ENCODE assay signal across 8 cellular contexts in genomic region chr12:75389706-75390105, GRCh38. TPM values are rescaled to one million over a fixed set of nuclear protein-coding genes. Genes with fewer than 3 reads are reported as not detected.
DNase-seq lines count a peak whose midpoint lies in the region; ATAC-seq, FAIRE-seq and TF ChIP-seq lines count a peak whose summit lies in the region.

No MANE protein-coding gene starts in this region.

- in situ Hi-C loops in GM23248 (cut with MboI) (loop anchor here (10.0 kb wide), 1 partner anchor 95 kb away; the partner anchor contains the start of gene GLIPR1), HepG2 (cut with HindIII; ENCODE audit: extremely low pct_ligation_motif_present, low pct_unique_long_range_greater_than_20kb) (no loop called here)

- 0% methylated on average over 1 of the region's 1 CpG for WGBS in GM23248 (ENCODE audit: low coverage in 1 of 2, low lambda C conversion rate in 2 of 2, missing lambda C conversion rate in 2 of 2), 2 experiments
- WGBS in smooth muscle cell (ENCODE audit: low lambda C conversion rate) = 69% methylated on average over 1 of the region's 1 CpG
- 0% methylated on average over 1 of the region's 1 CpG for WGBS in HepG2 (ENCODE audit: low lambda C conversion rate)

- H4K20me1 ChIP-seq in GM23248 (ENCODE audit: insufficient read depth) (no peaks in the 10 kb centered on the region), smooth muscle cell (ENCODE audit: low read depth) (no peaks in the 10 kb centered on the region), HepG2 (ENCODE audit: insufficient read depth, low read length) (no peaks in the 10 kb centered on the region)

- H2AFZ ChIP-seq in GM23248 (peak overlapping the region; percentile 91), smooth muscle cell (ENCODE audit: low read depth) (peak overlapping the region; percentile 99), HepG2 (ENCODE audit: low read length) (no peak overlapping the region)

- POLR2A ChIA-PET in T-cell (lab: Charles Lee) (no interaction called here), HepG2 (lab: Yijun Ruan, JAX) (no interaction called here)

- TF ChIP-seq CTCF in fibroblast of pulmonary artery (IDR thresholded peaks at IDR 0.05; ENCODE audit: low read length, missing control alignments) = no peak
- TF ChIP-seq CTCF in smooth muscle cell (IDR thresholded peaks at IDR 0.05; ENCODE audit: borderline replicate concordance, insufficient read depth, poor library complexity, severe bottlenecking) = no peak
- TF ChIP-seq CTCF in HepG2 (CRISPR knock-in tag; IDR thresholded peaks at IDR 0.05) = no peak

- no peaks in the 10 kb centered on the region for H3K9me3 ChIP-seq in GM23248 (ENCODE audit: low read depth)
- no peaks in the 10 kb centered on the region for H3K9me3 ChIP-seq in smooth muscle cell (replicated peaks; ENCODE audit: low read depth)
- H3K9me3 ChIP-seq in HepG2 (ENCODE audit: low read length) = no peaks in the 10 kb centered on the region

- intact Hi-C loops in HepG2 (cut with micrococcal nuclease; ENCODE audit: unreplicated experiment) = no loop called here

- no peaks in the 10 kb centered on the region for H3K36me3 ChIP-seq in GM23248 (ENCODE audit: low read depth)
- no peaks in the 10 kb centered on the region for H3K36me3 ChIP-seq in smooth muscle cell (ENCODE audit: low read depth)
- H3K36me3 ChIP-seq in HepG2 (replicated peaks in 1 of 2; ENCODE audit: control insufficient read depth in 1 of 2, insufficient read depth in 2 of 2, low read length in 2 of 2) = no peaks in the 10 kb centered on the region

- peak overlapping the region; percentile 90 to 93 (median 92) for H3K4me3 Mint-ChIP-seq in T-cell

- no peak for FAIRE-seq in HepG2 (lab: Jason Lieb, UNC)

- H3K9me2 ChIP-seq in GM23248 (ENCODE audit: insufficient read depth) = no peaks in the 10 kb centered on the region

- CTCF ChIA-PET in T-cell (lab: Charles Lee) (interaction anchor here in 1 of 2 donors (0.5 to 5.5 kb wide), 3 partner anchors 93 to 1674 kb away, joined by 3 to 63 read pairs (median 4); partner anchors contain the start of genes GLIPR1 and KRR1), HepG2 (lab: Yijun Ruan, JAX; ENCODE audit: low intra/inter-chr PET ratio, low total read pairs) (no interaction called here)

- peak overlapping the region; percentile 73 for H3K4me3 ChIP-seq in GM23248
- H3K4me3 ChIP-seq in fibroblast of pulmonary artery (replicated peaks; ENCODE audit: low read depth, low read length) = peak overlapping the region; percentile 35
- H3K4me3 ChIP-seq in smooth muscle cell = peak overlapping the region; percentile 63
- no peak overlapping the region for H3K4me3 ChIP-seq in HepG2 (replicated peaks in 1 of 3; ENCODE audit: insufficient read depth in 1 of 3, low read depth in 2 of 3, low read length in 3 of 3)

- peaks cover 0 to 4% (median 0%) of the 10 kb centered on the region in 3 donors for H3K9me3 Mint-ChIP-seq in T-cell

- peaks cover 35% of the 10 kb centered on the region for H3K4me1 ChIP-seq in GM23248 (ENCODE audit: insufficient read depth)
- H3K4me1 ChIP-seq in smooth muscle cell (ENCODE audit: low read depth) = no peaks in the 10 kb centered on the region
- H3K4me1 ChIP-seq in HepG2 (ENCODE audit: insufficient read depth, low read length) = no peaks in the 10 kb centered on the region

- no peak for TF ChIP-seq EP300 in HepG2 (IDR thresholded peaks at IDR 0.05; ENCODE audit: low read depth in 2 of 2, low read length in 2 of 2)
- TF ChIP-seq EP300 in HepG2 (CRISPR knock-in tag; IDR thresholded peaks at IDR 0.05; ENCODE audit: borderline replicate concordance) = no peak

- ATAC-seq in T-cell (replicated peaks in 1 of 4) = no peak
- ATAC-seq in HepG2 = no peak
- ATAC-seq in esophagus mucosa = no peak

- peak overlapping the region; percentile 98 to 99 for H3K27ac Mint-ChIP-seq in T-cell

- H3K79me2 ChIP-seq in GM23248 (ENCODE audit: insufficient read depth) (no peaks in the 10 kb centered on the region), smooth muscle cell (ENCODE audit: low read depth) (no peaks in the 10 kb centered on the region), HepG2 (ENCODE audit: insufficient read depth, low read length) (no peaks in the 10 kb centered on the region)

- no peak for TF ChIP-seq POLR2A in HepG2 (IDR thresholded peaks at IDR 0.05; ENCODE audit: insufficient read depth in 1 of 2, low read depth in 2 of 2, low read length in 2 of 2)

- peaks cover 41 to 57% (median 41%) of the 10 kb centered on the region in 3 donors for H3K4me1 Mint-ChIP-seq in T-cell

- BruUV-seq in HepG2 (replicated peaks; lab: Mats Ljungman, UMichigan) = no TSS peak

- no peaks in the 10 kb centered on the region for H3K27me3 Mint-ChIP-seq in T-cell

- H3F3A ChIP-seq in GM23248 (ENCODE audit: insufficient read depth) (peaks cover 26% of the 10 kb centered on the region), smooth muscle cell (ENCODE audit: low read depth) (no peaks in the 10 kb centered on the region)

- TF ChIP-seq RAD21 in HepG2 (CRISPR knock-in tag; IDR thresholded peaks at IDR 0.05) = no peak

- H3K4me2 ChIP-seq in GM23248 (ENCODE audit: unreplicated experiment) (peak overlapping the region; percentile 80), smooth muscle cell (peak overlapping the region; percentile 82), HepG2 (ENCODE audit: low read depth, low read length) (no peak overlapping the region)

- no peaks in the 10 kb centered on the region for H3K36me3 Mint-ChIP-seq in T-cell

- peak overlapping the region; percentile 81 for H3K9ac ChIP-seq in GM23248
- no peak overlapping the region for H3K9ac ChIP-seq in smooth muscle cell (ENCODE audit: low read depth)
- no peak overlapping the region for H3K9ac ChIP-seq in HepG2 (ENCODE audit: insufficient read depth, low read depth, low read length)

- H3K27me3 ChIP-seq in GM23248 (replicated peaks; ENCODE audit: insufficient read depth) (no peaks in the 10 kb centered on the region), smooth muscle cell (ENCODE audit: low read depth) (no peaks in the 10 kb centered on the region), HepG2 (ENCODE audit: control insufficient read depth in 1 of 2, insufficient read depth in 2 of 2, low read length in 2 of 2) (no peaks in the 10 kb centered on the region)

- H3K27ac ChIP-seq in GM23248 (peak overlapping the region; percentile 74), smooth muscle cell (ENCODE audit: low read depth) (peak overlapping the region; percentile 56), HepG2 (ENCODE audit: extremely low read length, insufficient read depth, low read length) (no peak overlapping the region)

- peak; percentile 42 for DNase-seq in GM23248
- DNase-seq in T-cell = no peak
- DNase-seq in fibroblast of pulmonary artery (ENCODE audit: low read depth) = no peak
- no peak for DNase-seq in smooth muscle cell (lab: John Stamatoyannopoulos, UW; ENCODE audit: unreplicated experiment)
- no peak for DNase-seq in HepG2 (ENCODE audit: low spot score)
- DNase-seq in stimulated activated CD4-positive, alpha-beta T cell treated with anti-CD3 and anti-CD28 coated beads, Interleukin-12 subunit alpha, Interleukin-12 subunit beta, amount 100 ng/mL, for 4 hours = no peak
- no peak for DNase-seq in dermis blood vessel endothelial cell

RNA-seq across cellular contexts. Expression of gene GLIPR1L2, which starts 1.2 kb away (rescaled TPM):
- 0.51 and 1.6 TPM in 2 replicates for total RNA-seq in GM23248 (2014; rRNA removed; shearing (Covaris generic))
- polyA plus RNA-seq in GM23248 (2016; fragmentation: Nextera tagmentation; extraction: Ambion mirVana) (2.1 and 2.3 TPM in 2 replicates), smooth muscle cell (not detected in 2 replicates), HepG2 (2011; rRNA removed) (not detected in 2 replicates)
- total RNA-seq in T-cell (1 to 10 TPM in 2 of 5 donors, under 1 TPM in 3; 0.51 to 2.9 (median 0.72) TPM), smooth muscle cell (0.13 and 2.5 TPM in 2 replicates), HepG2 (2016; rRNA removed; fragmentation: Illumina TruSeq; extraction: Trizol) (not detected in 2 replicates), esophagus mucosa (0.24 TPM), dermis blood vessel endothelial cell (0.05 and 1.2 TPM in 2 replicates)
- not detected in 2 replicates for total RNA-seq in HepG2 (2016; cell fraction: cytosol; rRNA removed; fragmentation: Illumina TruSeq; extraction: Trizol; ENCODE audit: low read depth)
- total RNA-seq in HepG2 (2016; cell fraction: insoluble cytoplasmic fraction; rRNA removed; fragmentation: Illumina TruSeq; extraction: Trizol) = not detected in 2 replicates
- not detected in 2 replicates for total RNA-seq in HepG2 (2016; cell fraction: membrane; rRNA removed; fragmentation: Illumina TruSeq; extraction: Trizol)
- not detected in 2 replicates for total RNA-seq in HepG2 (2016; cell fraction: nucleus; rRNA removed; fragmentation: Illumina TruSeq; extraction: Trizol)
- polyA plus RNA-seq in HepG2 (2011; cell fraction: cytosol; rRNA removed) = not detected in 2 replicates
- polyA plus RNA-seq in HepG2 (2011; cell fraction: nucleus; rRNA removed) = not detected in 2 replicates
- polyA plus RNA-seq in HepG2 (2012) = not detected in 2 replicates
- polyA plus RNA-seq in HepG2 (2016; cell fraction: cytosol; fragmentation: Illumina TruSeq; extraction: Trizol; ENCODE audit: low read depth) = not detected in 2 replicates
- polyA plus RNA-seq in HepG2 (2016; cell fraction: insoluble cytoplasmic fraction; fragmentation: Illumina TruSeq; extraction: Trizol; ENCODE audit: low read depth) = not detected in 2 replicates
- polyA plus RNA-seq in HepG2 (2016; cell fraction: membrane; fragmentation: Illumina TruSeq; extraction: Trizol; ENCODE audit: low read depth) = not detected in 2 replicates
- not detected in 2 replicates for polyA plus RNA-seq in HepG2 (2016; cell fraction: nucleus; fragmentation: Illumina TruSeq; extraction: Trizol; ENCODE audit: insufficient read depth, low read depth)
- polyA minus RNA-seq in HepG2 (2011; rRNA and poly(A)+ RNA removed; ENCODE audit: low replicate concordance) = not detected in 2 replicates
- polyA minus RNA-seq in HepG2 (2011; cell fraction: cytosol; rRNA and poly(A)+ RNA removed) = not detected in 2 replicates
- not detected in 2 replicates for polyA minus RNA-seq in HepG2 (2011; cell fraction: nucleus; rRNA and poly(A)+ RNA removed)

RNA-seq across cellular contexts. Expression of gene GLIPR1L1, which starts 55.2 kb away (rescaled TPM):
- total RNA-seq in GM23248 (2014; rRNA removed; shearing (Covaris generic)) = not detected in 2 replicates
- not detected in 2 replicates for polyA plus RNA-seq in GM23248 (2016; fragmentation: Nextera tagmentation; extraction: Ambion mirVana)
- total RNA-seq in T-cell = not detected
- not detected in 2 replicates for total RNA-seq in smooth muscle cell
- 0.70 TPM in 1 of 2 replicates, not detected in the other for polyA plus RNA-seq in smooth muscle cell
- total RNA-seq in HepG2 (2016; rRNA removed; fragmentation: Illumina TruSeq; extraction: Trizol) = not detected in 2 replicates
- total RNA-seq in HepG2 (2016; cell fraction: cytosol; rRNA removed; fragmentation: Illumina TruSeq; extraction: Trizol; ENCODE audit: low read depth) = not detected in 2 replicates
- not detected in 2 replicates for total RNA-seq in HepG2 (2016; cell fraction: insoluble cytoplasmic fraction; rRNA removed; fragmentation: Illumina TruSeq; extraction: Trizol)
- total RNA-seq in HepG2 (2016; cell fraction: membrane; rRNA removed; fragmentation: Illumina TruSeq; extraction: Trizol) = not detected in 2 replicates
- not detected in 2 replicates for total RNA-seq in HepG2 (2016; cell fraction: nucleus; rRNA removed; fragmentation: Illumina TruSeq; extraction: Trizol)
- not detected in 2 replicates for polyA plus RNA-seq in HepG2 (2011; rRNA removed)
- not detected in 2 replicates for polyA plus RNA-seq in HepG2 (2011; cell fraction: cytosol; rRNA removed)
- not detected in 2 replicates for polyA plus RNA-seq in HepG2 (2011; cell fraction: nucleus; rRNA removed)
- not detected in 2 replicates for polyA plus RNA-seq in HepG2 (2012)
- not detected in 2 replicates for polyA plus RNA-seq in HepG2 (2016; cell fraction: cytosol; fragmentation: Illumina TruSeq; extraction: Trizol; ENCODE audit: low read depth)
- polyA plus RNA-seq in HepG2 (2016; cell fraction: insoluble cytoplasmic fraction; fragmentation: Illumina TruSeq; extraction: Trizol; ENCODE audit: low read depth) = not detected in 2 replicates
- polyA plus RNA-seq in HepG2 (2016; cell fraction: membrane; fragmentation: Illumina TruSeq; extraction: Trizol; ENCODE audit: low read depth) = not detected in 2 replicates
- not detected in 2 replicates for polyA plus RNA-seq in HepG2 (2016; cell fraction: nucleus; fragmentation: Illumina TruSeq; extraction: Trizol; ENCODE audit: insufficient read depth, low read depth)
- not detected in 2 replicates for polyA minus RNA-seq in HepG2 (2011; rRNA and poly(A)+ RNA removed; ENCODE audit: low replicate concordance)
- not detected in 2 replicates for polyA minus RNA-seq in HepG2 (2011; cell fraction: cytosol; rRNA and poly(A)+ RNA removed)
- not detected in 2 replicates for polyA minus RNA-seq in HepG2 (2011; cell fraction: nucleus; rRNA and poly(A)+ RNA removed)
- not detected for total RNA-seq in esophagus mucosa
- not detected in 2 replicates for total RNA-seq in dermis blood vessel endothelial cell

RNA-seq across cellular contexts. Expression of gene CAPS2, which starts 59.6 kb away (rescaled TPM):
- 3.4 and 4.4 TPM in 2 replicates for total RNA-seq in GM23248 (2014; rRNA removed; shearing (Covaris generic))
- polyA plus RNA-seq in GM23248 (2016; fragmentation: Nextera tagmentation; extraction: Ambion mirVana) = 1.3 and 1.5 TPM in 2 replicates
- total RNA-seq in T-cell = 1 to 10 TPM; 2.4 to 4.7 (median 4.4) TPM
- total RNA-seq in smooth muscle cell = 3.7 and 14.3 TPM in 2 replicates
- 0.66 and 3.5 TPM in 2 replicates for polyA plus RNA-seq in smooth muscle cell
- not detected in 2 replicates for total RNA-seq in HepG2 (2016; rRNA removed; fragmentation: Illumina TruSeq; extraction: Trizol)
- not detected in 2 replicates for total RNA-seq in HepG2 (2016; cell fraction: cytosol; rRNA removed; fragmentation: Illumina TruSeq; extraction: Trizol; ENCODE audit: low read depth)
- not detected in 2 replicates for total RNA-seq in HepG2 (2016; cell fraction: insoluble cytoplasmic fraction; rRNA removed; fragmentation: Illumina TruSeq; extraction: Trizol)
- total RNA-seq in HepG2 (2016; cell fraction: membrane; rRNA removed; fragmentation: Illumina TruSeq; extraction: Trizol) = 0.25 TPM in 1 of 2 replicates, not detected in the other
- total RNA-seq in HepG2 (2016; cell fraction: nucleus; rRNA removed; fragmentation: Illumina TruSeq; extraction: Trizol) = not detected in 2 replicates
- 0.11 TPM in 1 of 2 replicates, not detected in the other for polyA plus RNA-seq in HepG2 (2011; rRNA removed)
- not detected in 2 replicates for polyA plus RNA-seq in HepG2 (2011; cell fraction: cytosol; rRNA removed)
- not detected in 2 replicates for polyA plus RNA-seq in HepG2 (2011; cell fraction: nucleus; rRNA removed)
- not detected in 2 replicates for polyA plus RNA-seq in HepG2 (2012)
- polyA plus RNA-seq in HepG2 (2016; cell fraction: cytosol; fragmentation: Illumina TruSeq; extraction: Trizol; ENCODE audit: low read depth) = not detected in 2 replicates
- polyA plus RNA-seq in HepG2 (2016; cell fraction: insoluble cytoplasmic fraction; fragmentation: Illumina TruSeq; extraction: Trizol; ENCODE audit: low read depth) = not detected in 2 replicates
- not detected in 2 replicates for polyA plus RNA-seq in HepG2 (2016; cell fraction: membrane; fragmentation: Illumina TruSeq; extraction: Trizol; ENCODE audit: low read depth)
- not detected in 2 replicates for polyA plus RNA-seq in HepG2 (2016; cell fraction: nucleus; fragmentation: Illumina TruSeq; extraction: Trizol; ENCODE audit: insufficient read depth, low read depth)
- polyA minus RNA-seq in HepG2 (2011; rRNA and poly(A)+ RNA removed; ENCODE audit: low replicate concordance) = 0.24 and 4.0 TPM in 2 replicates
- polyA minus RNA-seq in HepG2 (2011; cell fraction: cytosol; rRNA and poly(A)+ RNA removed) = not detected in 2 replicates
- polyA minus RNA-seq in HepG2 (2011; cell fraction: nucleus; rRNA and poly(A)+ RNA removed) = not detected in 2 replicates
- total RNA-seq in esophagus mucosa = 5.8 TPM
- total RNA-seq in dermis blood vessel endothelial cell = under 0.01 and 0.42 TPM in 2 replicates

Comparison
In these comparisons a context has a peak if more than half of its experiments do, and no peak if none do; other contexts are left out.
1. H3K4me3 ChIP-seq: peak in GM23248 (single experiment), fibroblast of pulmonary artery (single experiment) and smooth muscle cell (single experiment); none in HepG2 (0 of 3).